In the genomic region with DNA sequence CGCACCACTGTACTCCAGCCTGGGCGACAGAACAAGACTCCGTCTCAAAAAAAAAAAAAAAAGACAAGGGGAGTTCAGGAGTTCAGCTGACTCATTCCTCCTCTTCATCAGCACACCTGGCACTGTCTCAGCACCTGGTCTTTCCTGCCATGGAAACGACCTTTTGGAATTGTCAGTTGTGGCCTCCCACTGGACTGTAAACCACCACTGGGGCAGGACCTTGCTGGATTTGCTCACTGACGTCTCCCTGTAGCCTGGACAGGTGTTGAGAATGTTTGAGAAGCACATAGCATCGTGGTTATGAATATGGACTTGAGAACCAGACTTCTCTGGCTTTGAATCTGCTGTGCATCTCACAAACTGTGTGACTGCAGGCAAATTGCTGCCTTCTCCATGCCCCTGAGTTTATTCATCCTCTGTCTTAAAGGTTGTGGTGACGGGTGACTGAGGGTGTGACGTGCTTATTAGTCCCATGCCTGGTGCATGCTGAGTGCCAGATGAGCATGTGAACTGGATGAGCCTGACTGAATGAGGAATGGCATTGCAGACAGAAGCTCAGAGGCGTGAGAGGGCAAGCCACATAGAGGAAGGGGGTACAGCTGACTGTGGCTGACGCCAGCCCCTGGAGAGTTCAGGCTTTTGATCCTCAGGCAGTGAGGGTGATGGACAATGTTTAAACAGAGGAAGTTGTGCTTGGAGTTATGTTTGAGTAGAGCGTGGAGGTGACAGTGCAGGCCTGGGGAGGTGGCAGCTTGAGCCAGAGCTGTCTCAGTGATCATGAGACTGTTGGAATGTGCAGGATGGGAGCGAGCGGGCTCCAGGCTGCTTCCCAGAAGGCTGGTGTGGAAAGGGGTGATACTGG, we compare ENCODE assay signal across 8 cellular contexts. TPM values are rescaled to one million over a fixed set of nuclear protein-coding genes. Genes with fewer than 3 reads are reported as not detected.
DNase-seq lines count a peak whose midpoint lies in the region; ATAC-seq and TF ChIP-seq lines count a peak whose summit lies in the region.

No MANE protein-coding gene starts in this region.

- H3K4me3 ChIP-seq in AG10803 (ENCODE audit: low read length), result no peak overlapping the region
- H3K4me3 ChIP-seq in KMS-11 (IDR thresholded peaks at IDR 0.05; ENCODE audit: insufficient read depth, low read depth, low read length), result no peak overlapping the region

- intact Hi-C loops in MCF 10A (cut with micrococcal nuclease), result no loop called here
- intact Hi-C loops in sciatic nerve (cut with DNase I), result no loop called here

- H3K27me3 ChIP-seq in KMS-11 (ENCODE audit: insufficient read depth, low read depth), result no peaks in the 10 kb centered on the region

- H3K27ac ChIP-seq in KMS-11, result peak overlapping the region; percentile 10; the same call in 1 of the 2 replicates

- H3K4me3 Mint-ChIP-seq in MCF 10A (ENCODE audit: unreplicated experiment) (no peak overlapping the region), mesothelial cell of epicardium (no peak overlapping the region)

- H2AFZ ChIP-seq in KMS-11 (ENCODE audit: low read depth), result no peak overlapping the region

- H3K9me3 Mint-ChIP-seq in MCF 10A (ENCODE audit: unreplicated experiment) (no peaks in the 10 kb centered on the region), mesothelial cell of epicardium (no peaks in the 10 kb centered on the region)

- H3K79me2 ChIP-seq in KMS-11 (ENCODE audit: insufficient read depth, low read depth), result no peaks in the 10 kb centered on the region

- peaks cover 33% of the 10 kb centered on the region for H3K4me1 Mint-ChIP-seq in MCF 10A (ENCODE audit: insufficient read depth, unreplicated experiment)
- H3K4me1 Mint-ChIP-seq in mesothelial cell of epicardium, result peaks cover 25% of the 10 kb centered on the region

- H3K27me3 Mint-ChIP-seq in MCF 10A (ENCODE audit: insufficient read depth, unreplicated experiment) (no peaks in the 10 kb centered on the region), mesothelial cell of epicardium (ENCODE audit: low read depth) (no peaks in the 10 kb centered on the region)

- DNase-seq in AG10803 (ENCODE audit: low read depth) (peak; percentile 83), MCF 10A (ENCODE audit: unreplicated experiment) (peak; percentile 70), mesothelial cell of epicardium (ENCODE audit: low spot score in 2 of 2, unreplicated experiment in 2 of 2) (no peak), cerebellum (ENCODE audit: low spot score) (no peak), sciatic nerve (ENCODE audit: low spot score) (no peak)
- no peak for DNase-seq in stimulated activated naive CD4-positive, alpha-beta T cell (lab: John Stamatoyannopoulos, UW)

- peaks cover 68% of the 10 kb centered on the region for H3K4me1 ChIP-seq in KMS-11 (ENCODE audit: low read depth, poor library complexity, severe bottlenecking)

- TF ChIP-seq CTCF in AG10803 (conservative IDR thresholded peaks at IDR 0.05; ENCODE audit: low read length) (no peak), KMS-11 (conservative IDR thresholded peaks at IDR 0.05; ENCODE audit: low read depth, low read length) (no peak), MCF 10A (IDR thresholded peaks at IDR 0.05; ENCODE audit: unreplicated experiment) (no peak), mesothelial cell of epicardium (IDR thresholded peaks at IDR 0.05; ENCODE audit: unreplicated experiment) (no peak)

- POLR2A ChIA-PET in MCF 10A (lab: Yijun Ruan, JAX), result no interaction called here

- H3K4me2 ChIP-seq in KMS-11, result peak overlapping the region; percentile 71; the same call in 1 of the 2 replicates

- CTCF ChIA-PET in MCF 10A (lab: Yijun Ruan, JAX), result interaction anchor here (1.1 kb wide), 1 partner anchor 10 kb away, joined by 3 read pairs; no protein-coding TSS in a partner anchor

- no peaks in the 10 kb centered on the region for H4K20me1 ChIP-seq in KMS-11 (ENCODE audit: insufficient read depth)

- peaks cover 40% of the 10 kb centered on the region for H3K36me3 Mint-ChIP-seq in MCF 10A (ENCODE audit: insufficient read depth, unreplicated experiment)
- peaks cover under 1% of the 10 kb centered on the region for H3K36me3 Mint-ChIP-seq in mesothelial cell of epicardium

- ATAC-seq in HG03135 (IDR thresholded peaks at IDR 0.05; ENCODE audit: unreplicated experiment) (no peak), sciatic nerve (no peak)

- H3K36me3 ChIP-seq in KMS-11 (ENCODE audit: insufficient read depth), result no peaks in the 10 kb centered on the region

- peak overlapping the region; percentile 16; the same call in 1 of the 2 replicates for H3K9ac ChIP-seq in KMS-11

- H3K27ac Mint-ChIP-seq in MCF 10A (ENCODE audit: low read depth, unreplicated experiment), result no peak overlapping the region
- peak overlapping the region; percentile 3 for H3K27ac Mint-ChIP-seq in mesothelial cell of epicardium

- no TSS peak for BruUV-seq in MCF 10A (replicated peaks; lab: Mats Ljungman, UMichigan)

RNA-seq across cellular contexts. Expression of a gene that starts 12.7 kb away (rescaled TPM):
- total RNA-seq in MCF 10A (2022) (28.2 and 41.9 TPM in 2 replicates), mesothelial cell of epicardium (41.4 to 46.0 TPM (median 44.2 TPM) in 3 replicates), cerebellum (12.6 TPM), sciatic nerve (48.2 TPM)

RNA-seq across cellular contexts. Expression of a gene that starts 55.1 kb away (rescaled TPM):
- total RNA-seq in MCF 10A (2022), result 27.2 and 30.2 TPM in 2 replicates
- 35.4 to 38.2 TPM (median 36.6 TPM) in 3 replicates for total RNA-seq in mesothelial cell of epicardium
- 22.3 TPM for total RNA-seq in cerebellum
- total RNA-seq in sciatic nerve, result 22.8 TPM

Comparison
In these comparisons a context has a peak if more than half of its experiments do, and no peak if none do; other contexts are left out.
1. DNase-seq: peak in AG10803 (single experiment) and MCF 10A (single experiment); none in mesothelial cell of epicardium (0 of 2), cerebellum (single experiment), sciatic nerve (single experiment) and stimulated activated naive CD4-positive, alpha-beta T cell (0 of 6).